In the genomic region with DNA sequence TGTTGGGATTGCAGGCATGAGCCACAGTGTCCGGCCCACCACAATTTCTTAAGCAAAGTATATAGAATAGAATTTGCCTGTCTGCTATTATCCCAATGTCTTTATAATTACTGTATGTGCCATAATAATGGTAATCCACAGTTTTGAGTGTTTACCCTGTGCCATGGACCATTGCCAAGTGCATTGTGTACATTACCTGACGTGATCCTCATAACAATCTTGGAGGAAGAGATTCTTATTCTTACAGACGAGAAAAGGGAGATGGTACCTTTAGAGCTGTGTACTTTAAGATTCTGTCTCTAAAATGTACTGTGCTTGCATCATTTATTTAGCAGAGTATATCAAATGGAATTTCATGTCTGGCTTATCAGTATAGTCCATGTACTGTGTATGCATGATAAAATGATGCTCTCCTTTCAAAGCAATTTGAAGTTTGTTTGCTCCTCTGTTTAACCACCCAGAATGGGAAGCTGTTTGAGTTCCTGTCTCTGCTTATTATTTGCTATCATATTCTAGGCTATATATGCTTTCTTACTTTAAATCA, we compare ENCODE assay signal across 1 cellular context.
TF ChIP-seq lines count a peak whose summit lies in the region.

No MANE protein-coding gene starts in this region.

TF ChIP-seq in K562, 482 proteins besides CTCF, POLR2A, EP300 and RAD21 (continues in another document):
- TF ChIP-seq KLF6 (CRISPR knock-in tag; IDR thresholded peaks at IDR 0.05; ENCODE audit: borderline replicate concordance) (no peak), CEBPG (CRISPR knock-in tag; IDR thresholded peaks at IDR 0.05) (peak; percentile 56; the same call in 1 of the 2 replicates), CEBPG (tag; conservative IDR thresholded peaks at IDR 0.05 in 1 of 2, IDR thresholded peaks at IDR 0.05 in 1 of 2) (0 out of 4 replicates have a peak, but pooled peaks of 1 of the 2 experiments have one; percentile 23), FOXA3 (CRISPR knock-in tag; conservative IDR thresholded peaks at IDR 0.05 in 1 of 2, IDR thresholded peaks at IDR 0.05 in 1 of 2) (0 out of 4 replicates have a peak, but pooled peaks of 1 of the 2 experiments have one; percentile 7), ZNF830 (CRISPR knock-in tag; IDR thresholded peaks at IDR 0.05) (no peak), MTA3 (IDR thresholded peaks at IDR 0.05; ENCODE audit: borderline replicate concordance) (no peak), SNRNP70 (optimal IDR thresholded peaks at IDR 0.05; ENCODE audit: low read depth, low read length) (no peak), MYBL2 (IDR thresholded peaks at IDR 0.05; ENCODE audit: low read depth) (no peak), MYBL2 (CRISPR knock-in tag; IDR thresholded peaks at IDR 0.05; ENCODE audit: borderline replicate concordance) (no peak), KLF1 (tag; IDR thresholded peaks at IDR 0.05) (no peak), U2AF2 (optimal IDR thresholded peaks at IDR 0.05; ENCODE audit: low read depth, low read length) (no peak), JUND (IDR thresholded peaks at IDR 0.05; ENCODE audit: borderline replicate concordance, low read depth, low read length) (0 out of 2 replicates have a peak, but pooled peaks have one; percentile 11), JUND (tag; IDR thresholded peaks at IDR 0.05; ENCODE audit: borderline replicate concordance, low read depth, low read length) (no peak), SMARCA5 (IDR thresholded peaks at IDR 0.05) (no peak), ZNF239 (CRISPR knock-in tag; IDR thresholded peaks at IDR 0.05) (no peak), YY1 (IDR thresholded peaks at IDR 0.05; ENCODE audit: borderline replicate concordance in 1 of 3, control insufficient read depth in 1 of 3, extremely low read depth in 1 of 3, insufficient read depth in 3 of 3, insufficient read length in 1 of 3, insufficient replicate concordance in 2 of 3, low read depth in 1 of 3, low read length in 2 of 3) (no peak), ADNP (tag; IDR thresholded peaks at IDR 0.05) (no peak), TEAD2 (tag; IDR thresholded peaks at IDR 0.05) (no peak), GATAD2B (IDR thresholded peaks at IDR 0.05; ENCODE audit: borderline replicate concordance) (no peak), GATAD2A (IDR thresholded peaks at IDR 0.05) (no peak), JUN (IDR thresholded peaks at IDR 0.05; ENCODE audit: borderline replicate concordance, low read depth, low read length) (no peak), JUN (CRISPR knock-in tag; IDR thresholded peaks at IDR 0.05; ENCODE audit: borderline replicate concordance) (no peak), ZBTB1 (CRISPR knock-in tag; IDR thresholded peaks at IDR 0.05; ENCODE audit: borderline replicate concordance, low read depth) (no peak), CTBP1 (IDR thresholded peaks at IDR 0.05; ENCODE audit: borderline replicate concordance) (peak; percentile 13; the same call in 1 of the 2 replicates), ZNF124 (CRISPR knock-in tag; IDR thresholded peaks at IDR 0.05) (no peak), ZNF445 (CRISPR knock-in tag; IDR thresholded peaks at IDR 0.05; ENCODE audit: low read depth) (no peak)
- TF ChIP-seq, protein P1, sequence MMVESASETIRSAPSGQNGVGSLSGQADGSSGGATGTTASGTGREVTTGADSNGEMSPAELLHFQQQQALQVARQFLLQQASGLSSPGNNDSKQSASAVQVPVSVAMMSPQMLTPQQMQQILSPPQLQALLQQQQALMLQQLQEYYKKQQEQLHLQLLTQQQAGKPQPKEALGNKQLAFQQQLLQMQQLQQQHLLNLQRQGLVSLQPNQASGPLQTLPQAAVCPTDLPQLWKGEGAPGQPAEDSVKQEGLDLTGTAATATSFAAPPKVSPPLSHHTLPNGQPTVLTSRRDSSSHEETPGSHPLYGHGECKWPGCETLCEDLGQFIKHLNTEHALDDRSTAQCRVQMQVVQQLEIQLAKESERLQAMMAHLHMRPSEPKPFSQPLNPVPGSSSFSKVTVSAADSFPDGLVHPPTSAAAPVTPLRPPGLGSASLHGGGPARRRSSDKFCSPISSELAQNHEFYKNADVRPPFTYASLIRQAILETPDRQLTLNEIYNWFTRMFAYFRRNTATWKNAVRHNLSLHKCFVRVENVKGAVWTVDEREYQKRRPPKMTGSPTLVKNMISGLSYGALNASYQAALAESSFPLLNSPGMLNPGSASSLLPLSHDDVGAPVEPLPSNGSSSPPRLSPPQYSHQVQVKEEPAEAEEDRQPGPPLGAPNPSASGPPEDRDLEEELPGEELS (CRISPR knock-in tag; IDR thresholded peaks at IDR 0.05; ENCODE audit: borderline replicate concordance), result no peak
- TF ChIP-seq, protein P2, sequence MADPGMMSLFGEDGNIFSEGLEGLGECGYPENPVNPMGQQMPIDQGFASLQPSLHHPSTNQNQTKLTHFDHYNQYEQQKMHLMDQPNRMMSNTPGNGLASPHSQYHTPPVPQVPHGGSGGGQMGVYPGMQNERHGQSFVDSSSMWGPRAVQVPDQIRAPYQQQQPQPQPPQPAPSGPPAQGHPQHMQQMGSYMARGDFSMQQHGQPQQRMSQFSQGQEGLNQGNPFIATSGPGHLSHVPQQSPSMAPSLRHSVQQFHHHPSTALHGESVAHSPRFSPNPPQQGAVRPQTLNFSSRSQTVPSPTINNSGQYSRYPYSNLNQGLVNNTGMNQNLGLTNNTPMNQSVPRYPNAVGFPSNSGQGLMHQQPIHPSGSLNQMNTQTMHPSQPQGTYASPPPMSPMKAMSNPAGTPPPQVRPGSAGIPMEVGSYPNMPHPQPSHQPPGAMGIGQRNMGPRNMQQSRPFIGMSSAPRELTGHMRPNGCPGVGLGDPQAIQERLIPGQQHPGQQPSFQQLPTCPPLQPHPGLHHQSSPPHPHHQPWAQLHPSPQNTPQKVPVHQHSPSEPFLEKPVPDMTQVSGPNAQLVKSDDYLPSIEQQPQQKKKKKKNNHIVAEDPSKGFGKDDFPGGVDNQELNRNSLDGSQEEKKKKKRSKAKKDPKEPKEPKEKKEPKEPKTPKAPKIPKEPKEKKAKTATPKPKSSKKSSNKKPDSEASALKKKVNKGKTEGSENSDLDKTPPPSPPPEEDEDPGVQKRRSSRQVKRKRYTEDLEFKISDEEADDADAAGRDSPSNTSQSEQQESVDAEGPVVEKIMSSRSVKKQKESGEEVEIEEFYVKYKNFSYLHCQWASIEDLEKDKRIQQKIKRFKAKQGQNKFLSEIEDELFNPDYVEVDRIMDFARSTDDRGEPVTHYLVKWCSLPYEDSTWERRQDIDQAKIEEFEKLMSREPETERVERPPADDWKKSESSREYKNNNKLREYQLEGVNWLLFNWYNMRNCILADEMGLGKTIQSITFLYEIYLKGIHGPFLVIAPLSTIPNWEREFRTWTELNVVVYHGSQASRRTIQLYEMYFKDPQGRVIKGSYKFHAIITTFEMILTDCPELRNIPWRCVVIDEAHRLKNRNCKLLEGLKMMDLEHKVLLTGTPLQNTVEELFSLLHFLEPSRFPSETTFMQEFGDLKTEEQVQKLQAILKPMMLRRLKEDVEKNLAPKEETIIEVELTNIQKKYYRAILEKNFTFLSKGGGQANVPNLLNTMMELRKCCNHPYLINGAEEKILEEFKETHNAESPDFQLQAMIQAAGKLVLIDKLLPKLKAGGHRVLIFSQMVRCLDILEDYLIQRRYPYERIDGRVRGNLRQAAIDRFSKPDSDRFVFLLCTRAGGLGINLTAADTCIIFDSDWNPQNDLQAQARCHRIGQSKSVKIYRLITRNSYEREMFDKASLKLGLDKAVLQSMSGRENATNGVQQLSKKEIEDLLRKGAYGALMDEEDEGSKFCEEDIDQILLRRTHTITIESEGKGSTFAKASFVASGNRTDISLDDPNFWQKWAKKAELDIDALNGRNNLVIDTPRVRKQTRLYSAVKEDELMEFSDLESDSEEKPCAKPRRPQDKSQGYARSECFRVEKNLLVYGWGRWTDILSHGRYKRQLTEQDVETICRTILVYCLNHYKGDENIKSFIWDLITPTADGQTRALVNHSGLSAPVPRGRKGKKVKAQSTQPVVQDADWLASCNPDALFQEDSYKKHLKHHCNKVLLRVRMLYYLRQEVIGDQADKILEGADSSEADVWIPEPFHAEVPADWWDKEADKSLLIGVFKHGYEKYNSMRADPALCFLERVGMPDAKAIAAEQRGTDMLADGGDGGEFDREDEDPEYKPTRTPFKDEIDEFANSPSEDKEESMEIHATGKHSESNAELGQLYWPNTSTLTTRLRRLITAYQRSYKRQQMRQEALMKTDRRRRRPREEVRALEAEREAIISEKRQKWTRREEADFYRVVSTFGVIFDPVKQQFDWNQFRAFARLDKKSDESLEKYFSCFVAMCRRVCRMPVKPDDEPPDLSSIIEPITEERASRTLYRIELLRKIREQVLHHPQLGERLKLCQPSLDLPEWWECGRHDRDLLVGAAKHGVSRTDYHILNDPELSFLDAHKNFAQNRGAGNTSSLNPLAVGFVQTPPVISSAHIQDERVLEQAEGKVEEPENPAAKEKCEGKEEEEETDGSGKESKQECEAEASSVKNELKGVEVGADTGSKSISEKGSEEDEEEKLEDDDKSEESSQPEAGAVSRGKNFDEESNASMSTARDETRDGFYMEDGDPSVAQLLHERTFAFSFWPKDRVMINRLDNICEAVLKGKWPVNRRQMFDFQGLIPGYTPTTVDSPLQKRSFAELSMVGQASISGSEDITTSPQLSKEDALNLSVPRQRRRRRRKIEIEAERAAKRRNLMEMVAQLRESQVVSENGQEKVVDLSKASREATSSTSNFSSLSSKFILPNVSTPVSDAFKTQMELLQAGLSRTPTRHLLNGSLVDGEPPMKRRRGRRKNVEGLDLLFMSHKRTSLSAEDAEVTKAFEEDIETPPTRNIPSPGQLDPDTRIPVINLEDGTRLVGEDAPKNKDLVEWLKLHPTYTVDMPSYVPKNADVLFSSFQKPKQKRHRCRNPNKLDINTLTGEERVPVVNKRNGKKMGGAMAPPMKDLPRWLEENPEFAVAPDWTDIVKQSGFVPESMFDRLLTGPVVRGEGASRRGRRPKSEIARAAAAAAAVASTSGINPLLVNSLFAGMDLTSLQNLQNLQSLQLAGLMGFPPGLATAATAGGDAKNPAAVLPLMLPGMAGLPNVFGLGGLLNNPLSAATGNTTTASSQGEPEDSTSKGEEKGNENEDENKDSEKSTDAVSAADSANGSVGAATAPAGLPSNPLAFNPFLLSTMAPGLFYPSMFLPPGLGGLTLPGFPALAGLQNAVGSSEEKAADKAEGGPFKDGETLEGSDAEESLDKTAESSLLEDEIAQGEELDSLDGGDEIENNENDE (IDR thresholded peaks at IDR 0.05; ENCODE audit: low read depth, low read length), result no peak
- TF ChIP-seq, protein P3, sequence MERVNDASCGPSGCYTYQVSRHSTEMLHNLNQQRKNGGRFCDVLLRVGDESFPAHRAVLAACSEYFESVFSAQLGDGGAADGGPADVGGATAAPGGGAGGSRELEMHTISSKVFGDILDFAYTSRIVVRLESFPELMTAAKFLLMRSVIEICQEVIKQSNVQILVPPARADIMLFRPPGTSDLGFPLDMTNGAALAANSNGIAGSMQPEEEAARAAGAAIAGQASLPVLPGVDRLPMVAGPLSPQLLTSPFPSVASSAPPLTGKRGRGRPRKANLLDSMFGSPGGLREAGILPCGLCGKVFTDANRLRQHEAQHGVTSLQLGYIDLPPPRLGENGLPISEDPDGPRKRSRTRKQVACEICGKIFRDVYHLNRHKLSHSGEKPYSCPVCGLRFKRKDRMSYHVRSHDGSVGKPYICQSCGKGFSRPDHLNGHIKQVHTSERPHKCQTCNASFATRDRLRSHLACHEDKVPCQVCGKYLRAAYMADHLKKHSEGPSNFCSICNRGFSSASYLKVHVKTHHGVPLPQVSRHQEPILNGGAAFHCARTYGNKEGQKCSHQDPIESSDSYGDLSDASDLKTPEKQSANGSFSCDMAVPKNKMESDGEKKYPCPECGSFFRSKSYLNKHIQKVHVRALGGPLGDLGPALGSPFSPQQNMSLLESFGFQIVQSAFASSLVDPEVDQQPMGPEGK (CRISPR knock-in tag; IDR thresholded peaks at IDR 0.05; ENCODE audit: borderline replicate concordance), result no peak
- TF ChIP-seq, protein P4, sequence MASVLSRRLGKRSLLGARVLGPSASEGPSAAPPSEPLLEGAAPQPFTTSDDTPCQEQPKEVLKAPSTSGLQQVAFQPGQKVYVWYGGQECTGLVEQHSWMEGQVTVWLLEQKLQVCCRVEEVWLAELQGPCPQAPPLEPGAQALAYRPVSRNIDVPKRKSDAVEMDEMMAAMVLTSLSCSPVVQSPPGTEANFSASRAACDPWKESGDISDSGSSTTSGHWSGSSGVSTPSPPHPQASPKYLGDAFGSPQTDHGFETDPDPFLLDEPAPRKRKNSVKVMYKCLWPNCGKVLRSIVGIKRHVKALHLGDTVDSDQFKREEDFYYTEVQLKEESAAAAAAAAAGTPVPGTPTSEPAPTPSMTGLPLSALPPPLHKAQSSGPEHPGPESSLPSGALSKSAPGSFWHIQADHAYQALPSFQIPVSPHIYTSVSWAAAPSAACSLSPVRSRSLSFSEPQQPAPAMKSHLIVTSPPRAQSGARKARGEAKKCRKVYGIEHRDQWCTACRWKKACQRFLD (CRISPR knock-in tag; IDR thresholded peaks at IDR 0.05), result no peak
